Comparison of ENCODE assay signal across 1 cellular context in genomic region chr17:41915020-41915419, GRCh38.
TF ChIP-seq lines count a peak whose summit lies in the region.

No MANE protein-coding gene starts in this region.

TF ChIP-seq in GM23338, 12 proteins besides CTCF, POLR2A, EP300 and RAD21 (continued from another document):
- TF ChIP-seq ZNF462 (CRISPR knock-in tag; IDR thresholded peaks at IDR 0.05) (no peak), EZH2 (IDR thresholded peaks at IDR 0.05; ENCODE audit: low read depth, unreplicated experiment) (no peak), CREB1 (CRISPR knock-in tag; IDR thresholded peaks at IDR 0.05; ENCODE audit: low read depth) (no peak), REST (IDR thresholded peaks at IDR 0.05; ENCODE audit: unreplicated experiment) (no peak), NANOG (IDR thresholded peaks at IDR 0.05; ENCODE audit: borderline replicate concordance) (no peak), POLR2AphosphoS5 (IDR thresholded peaks at IDR 0.05; ENCODE audit: low read depth) (no peak), JUNB (IDR thresholded peaks at IDR 0.05; ENCODE audit: unreplicated experiment) (no peak), ZNF114 (CRISPR knock-in tag; IDR thresholded peaks at IDR 0.05) (no peak)
